8 cellular contexts compared by ENCODE assay signal in genomic region chr2:142131016-142131714, GRCh38. TPM values are rescaled to one million over a fixed set of nuclear protein-coding genes. Genes with fewer than 3 reads are reported as not detected.
DNase-seq lines count a peak whose midpoint lies in the region; ATAC-seq and TF ChIP-seq lines count a peak whose summit lies in the region.

TSS of gene LRP1B (minus strand) at chr2:142131016. CDS start at chr2:142130729, 287 bp downstream.

- H3K27me3 ChIP-seq in GM23338 (ENCODE audit: insufficient read depth) (peaks cover 39% of the 10 kb centered on the region), endocrine pancreas (ENCODE audit: control insufficient read depth, insufficient read depth, low read length) (peaks cover 8% of the 10 kb centered on the region), upper lobe of left lung (peaks cover 0 to 4% (median 0%) of the 10 kb centered on the region in 4 donors)

- H3K27ac ChIP-seq in GM23338 (ENCODE audit: low read depth) (no peak within 1 kb of the TSS), upper lobe of left lung (no peak within 1 kb of the TSS)

- H3F3A ChIP-seq in GM23338 (replicated peaks; ENCODE audit: low read depth), result no peaks in the 10 kb centered on the region

- H3K27me3 Mint-ChIP-seq in GM23338 (ENCODE audit: insufficient read depth, low read depth, poor library complexity), result peaks cover 30% of the 10 kb centered on the region
- peaks cover 4% of the 10 kb centered on the region for H3K27me3 Mint-ChIP-seq in memory B cell

- TF ChIP-seq POLR2A in upper lobe of left lung (IDR thresholded peaks at IDR 0.05), result no peak

- peak within 1 kb of the TSS; percentile 61 for H3K9ac ChIP-seq in endocrine pancreas (ENCODE audit: control insufficient read depth, insufficient read depth, low read length)

- no peak for TF ChIP-seq EP300 in upper lobe of left lung (IDR thresholded peaks at IDR 0.05)

- DNase-seq in GM12864 (ENCODE audit: low read depth), result no peak
- DNase-seq in GM23338 (ENCODE audit: low spot score), result peak; percentile 57
- peak; percentile 33 for DNase-seq in NCI-H748 treated with DMSO at 0.1 percent for 48 hours (lab: John Stamatoyannopoulos, UW)
- no peak for DNase-seq in memory B cell (ENCODE audit: low spot score in 2 of 2)
- DNase-seq in upper lobe of left lung, result no peak
- DNase-seq in stimulated activated CD8-positive, alpha-beta memory T cell treated with anti-CD3 and anti-CD28 coated beads, Interleukin-4, amount 100 ng/mL, for 48 hours, result no peak
- no peak for DNase-seq in activated CD4-positive, alpha-beta T cell treated with anti-CD3 and anti-CD28 coated beads, Interleukin-2, amount 50 U/mL, for 4 hours

- peak; percentile 80 for ATAC-seq in GM23338
- ATAC-seq in memory B cell (ENCODE audit: low read depth), result no peak
- ATAC-seq in upper lobe of left lung (ENCODE audit: low FRiP score in 2 of 2), result peak in 1 of 2 donors; percentile 55

- H3K4me1 Mint-ChIP-seq in GM23338, result peaks cover 27% of the 10 kb centered on the region; the same call in 2 of the 3 replicates
- H3K4me1 Mint-ChIP-seq in memory B cell, result peaks cover 8% of the 10 kb centered on the region

- H3K36me3 ChIP-seq in GM23338 (ENCODE audit: insufficient read depth), result no peaks in the 10 kb centered on the region
- H3K36me3 ChIP-seq in endocrine pancreas (ENCODE audit: control insufficient read depth, insufficient read depth, low read length), result no peaks in the 10 kb centered on the region
- H3K36me3 ChIP-seq in upper lobe of left lung, result no peaks in the 10 kb centered on the region

- H3K9me2 ChIP-seq in GM23338 (ENCODE audit: insufficient read depth), result no peaks in the 10 kb centered on the region

- H3K4me3 ChIP-seq in GM12864 (ENCODE audit: low read depth, low read length) (peak within 1 kb of the TSS; percentile 61), GM23338 (peak within 1 kb of the TSS; percentile 75), endocrine pancreas (ENCODE audit: control insufficient read depth, insufficient read depth, low read length) (peak within 1 kb of the TSS; percentile 77), upper lobe of left lung (peak within 1 kb of the TSS; percentile 15 to 53 (median 46))

- H3K79me2 ChIP-seq in GM23338 (replicated peaks; ENCODE audit: insufficient read depth), result no peaks in the 10 kb centered on the region

- TF ChIP-seq CTCF in GM12864 (IDR thresholded peaks at IDR 0.05; ENCODE audit: low read depth, low read length, missing control alignments) (no peak), GM23338 (conservative IDR thresholded peaks at IDR 0.05; ENCODE audit: low read depth in 2 of 2) (no peak), upper lobe of left lung (IDR thresholded peaks at IDR 0.05) (no peak)

- H2AFZ ChIP-seq in GM23338, result peak within 1 kb of the TSS; percentile 95

- H3K4me3 Mint-ChIP-seq in GM23338 (peak within 1 kb of the TSS; percentile 89), memory B cell (peak within 1 kb of the TSS; percentile 62)

- H3K4me1 ChIP-seq in GM23338 (ENCODE audit: insufficient read depth) (peaks cover 20% of the 10 kb centered on the region), endocrine pancreas (ENCODE audit: control insufficient read depth, insufficient read depth, low read length) (no peaks in the 10 kb centered on the region), upper lobe of left lung (peaks cover 11 to 21% (median 13%) of the 10 kb centered on the region in 4 donors)

- peak within 1 kb of the TSS; percentile 92 for H3K4me2 ChIP-seq in GM23338

- 2% methylated on average over 17 to 21 of the region's 21 CpGs for WGBS in upper lobe of left lung, 2 donors

- H3K27ac Mint-ChIP-seq in GM23338 (peak within 1 kb of the TSS; percentile 93), memory B cell (no peak within 1 kb of the TSS)

- no peaks in the 10 kb centered on the region for H4K20me1 ChIP-seq in GM23338 (replicated peaks; ENCODE audit: insufficient read depth)

- H3K9me3 ChIP-seq in endocrine pancreas (ENCODE audit: control insufficient read depth, low read length) (no peaks in the 10 kb centered on the region), upper lobe of left lung (no peaks in the 10 kb centered on the region)

- no peaks in the 10 kb centered on the region for H3K9me3 Mint-ChIP-seq in GM23338
- H3K9me3 Mint-ChIP-seq in memory B cell, result no peaks in the 10 kb centered on the region

- H3K36me3 Mint-ChIP-seq in GM23338 (ENCODE audit: low read depth) (no peaks in the 10 kb centered on the region), memory B cell (no peaks in the 10 kb centered on the region)

TF ChIP-seq in GM23338, 12 proteins besides CTCF, POLR2A, EP300 and RAD21 (continues in another document):
- no peak for TF ChIP-seq JUNB (IDR thresholded peaks at IDR 0.05; ENCODE audit: unreplicated experiment)
- no peak for TF ChIP-seq EZH2phosphoT487 (IDR thresholded peaks at IDR 0.05; ENCODE audit: unreplicated experiment)
- TF ChIP-seq CREB1 (CRISPR knock-in tag; IDR thresholded peaks at IDR 0.05; ENCODE audit: low read depth), result no peak
- no peak for TF ChIP-seq ZNF114 (CRISPR knock-in tag; IDR thresholded peaks at IDR 0.05)
- TF ChIP-seq POLR2AphosphoS5 (IDR thresholded peaks at IDR 0.05; ENCODE audit: low read depth), result no peak
- no peak for TF ChIP-seq ZNF331 (CRISPR knock-in tag; IDR thresholded peaks at IDR 0.05; ENCODE audit: low read depth)
- TF ChIP-seq EZH2 (IDR thresholded peaks at IDR 0.05; ENCODE audit: low read depth, unreplicated experiment), result no peak
- TF ChIP-seq, protein P1, sequence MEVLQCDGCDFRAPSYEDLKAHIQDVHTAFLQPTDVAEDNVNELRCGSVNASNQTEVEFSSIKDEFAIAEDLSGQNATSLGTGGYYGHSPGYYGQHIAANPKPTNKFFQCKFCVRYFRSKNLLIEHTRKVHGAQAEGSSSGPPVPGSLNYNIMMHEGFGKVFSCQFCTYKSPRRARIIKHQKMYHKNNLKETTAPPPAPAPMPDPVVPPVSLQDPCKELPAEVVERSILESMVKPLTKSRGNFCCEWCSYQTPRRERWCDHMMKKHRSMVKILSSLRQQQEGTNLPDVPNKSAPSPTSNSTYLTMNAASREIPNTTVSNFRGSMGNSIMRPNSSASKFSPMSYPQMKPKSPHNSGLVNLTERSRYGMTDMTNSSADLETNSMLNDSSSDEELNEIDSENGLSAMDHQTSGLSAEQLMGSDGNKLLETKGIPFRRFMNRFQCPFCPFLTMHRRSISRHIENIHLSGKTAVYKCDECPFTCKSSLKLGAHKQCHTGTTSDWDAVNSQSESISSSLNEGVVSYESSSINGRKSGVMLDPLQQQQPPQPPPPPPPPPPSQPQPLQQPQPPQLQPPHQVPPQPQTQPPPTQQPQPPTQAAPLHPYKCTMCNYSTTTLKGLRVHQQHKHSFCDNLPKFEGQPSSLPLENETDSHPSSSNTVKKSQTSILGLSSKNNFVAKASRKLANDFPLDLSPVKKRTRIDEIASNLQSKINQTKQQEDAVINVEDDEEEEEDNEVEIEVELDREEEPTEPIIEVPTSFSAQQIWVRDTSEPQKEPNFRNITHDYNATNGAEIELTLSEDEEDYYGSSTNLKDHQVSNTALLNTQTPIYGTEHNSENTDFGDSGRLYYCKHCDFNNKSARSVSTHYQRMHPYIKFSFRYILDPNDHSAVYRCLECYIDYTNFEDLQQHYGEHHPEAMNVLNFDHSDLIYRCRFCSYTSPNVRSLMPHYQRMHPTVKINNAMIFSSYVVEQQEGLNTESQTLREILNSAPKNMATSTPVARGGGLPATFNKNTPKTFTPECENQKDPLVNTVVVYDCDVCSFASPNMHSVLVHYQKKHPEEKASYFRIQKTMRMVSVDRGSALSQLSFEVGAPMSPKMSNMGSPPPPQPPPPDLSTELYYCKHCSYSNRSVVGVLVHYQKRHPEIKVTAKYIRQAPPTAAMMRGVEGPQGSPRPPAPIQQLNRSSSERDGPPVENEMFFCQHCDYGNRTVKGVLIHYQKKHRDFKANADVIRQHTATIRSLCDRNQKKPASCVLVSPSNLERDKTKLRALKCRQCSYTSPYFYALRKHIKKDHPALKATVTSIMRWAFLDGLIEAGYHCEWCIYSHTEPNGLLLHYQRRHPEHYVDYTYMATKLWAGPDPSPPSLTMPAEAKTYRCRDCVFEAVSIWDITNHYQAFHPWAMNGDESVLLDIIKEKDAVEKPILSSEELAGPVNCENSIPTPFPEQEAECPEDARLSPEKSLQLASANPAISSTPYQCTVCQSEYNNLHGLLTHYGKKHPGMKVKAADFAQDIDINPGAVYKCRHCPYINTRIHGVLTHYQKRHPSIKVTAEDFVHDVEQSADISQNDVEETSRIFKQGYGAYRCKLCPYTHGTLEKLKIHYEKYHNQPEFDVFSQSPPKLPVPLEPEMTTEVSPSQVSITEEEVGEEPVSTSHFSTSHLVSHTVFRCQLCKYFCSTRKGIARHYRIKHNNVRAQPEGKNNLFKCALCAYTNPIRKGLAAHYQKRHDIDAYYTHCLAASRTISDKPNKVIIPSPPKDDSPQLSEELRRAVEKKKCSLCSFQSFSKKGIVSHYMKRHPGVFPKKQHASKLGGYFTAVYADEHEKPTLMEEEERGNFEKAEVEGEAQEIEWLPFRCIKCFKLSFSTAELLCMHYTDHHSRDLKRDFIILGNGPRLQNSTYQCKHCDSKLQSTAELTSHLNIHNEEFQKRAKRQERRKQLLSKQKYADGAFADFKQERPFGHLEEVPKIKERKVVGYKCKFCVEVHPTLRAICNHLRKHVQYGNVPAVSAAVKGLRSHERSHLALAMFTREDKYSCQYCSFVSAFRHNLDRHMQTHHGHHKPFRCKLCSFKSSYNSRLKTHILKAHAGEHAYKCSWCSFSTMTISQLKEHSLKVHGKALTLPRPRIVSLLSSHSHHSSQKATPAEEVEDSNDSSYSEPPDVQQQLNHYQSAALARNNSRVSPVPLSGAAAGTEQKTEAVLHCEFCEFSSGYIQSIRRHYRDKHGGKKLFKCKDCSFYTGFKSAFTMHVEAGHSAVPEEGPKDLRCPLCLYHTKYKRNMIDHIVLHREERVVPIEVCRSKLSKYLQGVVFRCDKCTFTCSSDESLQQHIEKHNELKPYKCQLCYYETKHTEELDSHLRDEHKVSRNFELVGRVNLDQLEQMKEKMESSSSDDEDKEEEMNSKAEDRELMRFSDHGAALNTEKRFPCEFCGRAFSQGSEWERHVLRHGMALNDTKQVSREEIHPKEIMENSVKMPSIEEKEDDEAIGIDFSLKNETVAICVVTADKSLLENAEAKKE (CRISPR knock-in tag; IDR thresholded peaks at IDR 0.05), result no peak
- 0 out of 2 replicates have a peak, but pooled peaks have one; percentile 2 for TF ChIP-seq NANOG (IDR thresholded peaks at IDR 0.05; ENCODE audit: borderline replicate concordance)
- no peak for TF ChIP-seq STAT1 (IDR thresholded peaks at IDR 0.05; ENCODE audit: unreplicated experiment)

RNA-seq across cellular contexts. Expression of gene LRP1B, which starts in this region (rescaled TPM):
- total RNA-seq in GM23338 (2014; rRNA removed; shearing (Covaris generic)), result 0.89 and 0.97 TPM in 2 replicates
- polyA plus RNA-seq in GM23338 (2016; fragmentation: Nextera tagmentation; extraction: Ambion mirVana), result 0.15 and 0.37 TPM in 2 replicates
- under 1 TPM; under 0.01 to 0.46 (median 0.11) TPM for total RNA-seq in upper lobe of left lung

Comparison
In these comparisons a context has a peak if more than half of its experiments do, and no peak if none do; other contexts are left out.
1. Peak in DNase-seq, ATAC-seq, H3K4me3 ChIP-seq and H3K4me2 ChIP-seq in GM23338; RNA of the gene not detected or under 1 TPM.